Comparison of ENCODE assay signal across 22 cellular contexts in genomic region chrX:96615448-96615847, GRCh38.
DNase-seq lines count a peak whose midpoint lies in the region; ATAC-seq, FAIRE-seq and TF ChIP-seq lines count a peak whose summit lies in the region.
"Had no signal": no experiment of that assay in that cellular context is flagged by ENCODE, and none has a peak within 500 bp of the region (broad histone marks: within the 10 kb centered on the region; RNA-seq: fewer than 3 reads in every experiment).

No MANE protein-coding gene starts in this region.

- POLR2A ChIA-PET in A549 (lab: Yijun Ruan, JAX), result no interaction called here

- no peak for TF ChIP-seq EP300 in A549 (IDR thresholded peaks at IDR 0.05)
- no peak for TF ChIP-seq EP300 in suprapubic skin (IDR thresholded peaks at IDR 0.05)

- TF ChIP-seq POLR2A in A549 (IDR thresholded peaks at IDR 0.05; ENCODE audit: low read length), result no peak
- no peak for TF ChIP-seq POLR2A in suprapubic skin (IDR thresholded peaks at IDR 0.05)

- H3K79me2 ChIP-seq in Karpas-422 (ENCODE audit: low read length), result no peaks in the 10 kb centered on the region

- H3K36me3 ChIP-seq in pancreas (no peaks in the 10 kb centered on the region), suprapubic skin (no peaks in the 10 kb centered on the region), Karpas-422 (ENCODE audit: insufficient read depth, low read length) (no peaks in the 10 kb centered on the region)
- H3K36me3 ChIP-seq: BE2C, HAP-1 had no signal

- FAIRE-seq in A549 (lab: Jason Lieb, UNC) (peak; percentile 74), pancreas (lab: Jason Lieb, UNC) (peak; percentile 54)
- FAIRE-seq: GM12878 had no signal

- no peak overlapping the region for H2AFZ ChIP-seq in Karpas-422 (ENCODE audit: low read length)
- H2AFZ ChIP-seq: GM23248 had no signal

- H3K9me3 ChIP-seq in A549, result no peaks in the 10 kb centered on the region
- no peaks in the 10 kb centered on the region for H3K9me3 ChIP-seq in pancreas
- H3K9me3 ChIP-seq in suprapubic skin, result no peaks in the 10 kb centered on the region
- no peaks in the 10 kb centered on the region; the same call in 1 of the 2 replicates for H3K9me3 ChIP-seq in Karpas-422 (ENCODE audit: low read length)
- H3K9me3 ChIP-seq: BE2C, HAP-1 had no signal

- no peak for DNase-seq in A549 (ENCODE audit: low read depth in 1 of 2, low spot score in 1 of 2)
- DNase-seq in amniotic epithelial cell (ENCODE audit: low read depth), result peak; percentile 48
- DNase-seq in fibroblast of peridontal ligament (ENCODE audit: extremely low read depth), result peak; percentile 15
- DNase-seq in pancreas, result no peak
- DNase-seq in suprapubic skin (ENCODE audit: low spot score in 2 of 2), result no peak
- DNase-seq in Karpas-422, result no peak
- no peak for DNase-seq in NCI-H1105 treated with DMSO at 0.1 percent for 48 hours (lab: John Stamatoyannopoulos, UW)
- DNase-seq in left colon, result no peak
- DNase-seq: BE2C; C1 segment of cervical spinal cord; CD4-positive, CD25-positive, alpha-beta regulatory T cell; CD8-positive, alpha-beta memory T cell; COR-L47; DMS 273 treated with DMSO at 0.1 percent for 48 hours; DMS53; DND-41; EL; GM23248 had no signal

- intact Hi-C loops in pancreas (cut with DNase I), result no loop called here
- intact Hi-C loops in left colon (cut with DNase I, micrococcal nuclease), result no loop called here

- ATAC-seq in A549 (no peak), pancreas (no peak), left colon (no peak)
- ATAC-seq: GM12878 had no signal

- CTCF ChIA-PET in A549 (lab: Yijun Ruan, JAX), result no interaction called here

- H4K20me1 ChIP-seq in Karpas-422 (ENCODE audit: insufficient read depth, low read depth, low read length), result no peaks in the 10 kb centered on the region

- H3K27ac ChIP-seq in A549 (no peak overlapping the region), pancreas (no peak overlapping the region), suprapubic skin (no peak overlapping the region), Karpas-422 (ENCODE audit: low read length) (no peak overlapping the region)
- H3K27ac ChIP-seq: 22Rv1, GM23248, HL-60 had no signal

- no peak for TF ChIP-seq CTCF in A549 (IDR thresholded peaks at IDR 0.05)
- no peak for TF ChIP-seq CTCF in pancreas (IDR thresholded peaks at IDR 0.05)
- TF ChIP-seq CTCF in suprapubic skin (IDR thresholded peaks at IDR 0.05), result no peak

- no peak overlapping the region for H3K4me2 ChIP-seq in A549
- H3K4me2 ChIP-seq in Karpas-422 (ENCODE audit: low read depth, low read length, poor library complexity, severe bottlenecking), result no peak overlapping the region

- no peak overlapping the region for H3K4me3 ChIP-seq in A549
- H3K4me3 ChIP-seq in pancreas, result no peak overlapping the region
- no peak overlapping the region for H3K4me3 ChIP-seq in suprapubic skin
- no peak overlapping the region for H3K4me3 ChIP-seq in Karpas-422 (ENCODE audit: low read length)
- H3K4me3 ChIP-seq: GM12878, GM23248, HAP-1 had no signal

- H3K27me3 ChIP-seq in pancreas (peaks cover 0 to 17% (median 0%) of the 10 kb centered on the region in 4 donors), suprapubic skin (no peaks in the 10 kb centered on the region), Karpas-422 (ENCODE audit: low read length) (no peaks in the 10 kb centered on the region)
- H3K27me3 ChIP-seq: BE2C had no signal

- no peak for TF ChIP-seq RAD21 in A549 (conservative IDR thresholded peaks at IDR 0.05 in 1 of 2, IDR thresholded peaks at IDR 0.05 in 1 of 2)

- H3K4me1 ChIP-seq in A549 (no peaks in the 10 kb centered on the region), pancreas (no peaks in the 10 kb centered on the region), suprapubic skin (no peaks in the 10 kb centered on the region), Karpas-422 (ENCODE audit: low read length) (no peaks in the 10 kb centered on the region)
- H3K4me1 ChIP-seq: BE2C had no signal

- H3K9me2 ChIP-seq in Karpas-422 (replicated peaks; ENCODE audit: insufficient read depth, low read length), result no peaks in the 10 kb centered on the region

- WGBS in A549 (ENCODE audit: missing lambda C conversion rate), result 52% methylated on average over 4 of the region's 4 CpGs
- WGBS in pancreas, 2 donors, result 60 to 79% methylated on average over 4 of the region's 4 CpGs
- WGBS in suprapubic skin, result 70% methylated on average over 4 of the region's 4 CpGs

- no peak overlapping the region for H3K9ac ChIP-seq in Karpas-422 (ENCODE audit: low read length)
- H3K9ac ChIP-seq: GM23248 had no signal

TF ChIP-seq in A549, 52 proteins besides CTCF, POLR2A, EP300 and RAD21:
- TF ChIP-seq KDM1A (IDR thresholded peaks at IDR 0.05; ENCODE audit: low read depth) (no peak), USF2 (IDR thresholded peaks at IDR 0.05) (no peak), HEYL (CRISPR knock-in tag; IDR thresholded peaks at IDR 0.05) (no peak), PHF8 (IDR thresholded peaks at IDR 0.05; ENCODE audit: borderline replicate concordance, low read depth) (no peak), FOSB (CRISPR knock-in tag; IDR thresholded peaks at IDR 0.05) (no peak), FOXS1 (CRISPR knock-in tag; IDR thresholded peaks at IDR 0.05) (no peak), ZNF302 (CRISPR knock-in tag; IDR thresholded peaks at IDR 0.05) (no peak), MAX (IDR thresholded peaks at IDR 0.05) (no peak), TP53 (CRISPR knock-in tag; IDR thresholded peaks at IDR 0.05) (no peak), CBX2 (IDR thresholded peaks at IDR 0.05; ENCODE audit: borderline replicate concordance, low read depth) (no peak)

Comparison
In these comparisons a context has a peak if more than half of its experiments do, and no peak if none do; other contexts are left out.
1. DNase-seq: peak in amniotic epithelial cell (single experiment) and fibroblast of peridontal ligament (single experiment); none in A549 (0 of 2), pancreas (0 of 6), suprapubic skin (0 of 2), Karpas-422 (single experiment), NCI-H1105 treated with DMSO at 0.1 percent for 48 hours (single experiment) and left colon (0 of 2).